17 cellular contexts compared by ENCODE assay signal in genomic region chr18:58520964-58521363, GRCh38.
A peak's percentile ranks its signal among the peaks of the same experiment; 100 is the strongest.
DNase-seq lines count a peak whose midpoint lies in the region; ATAC-seq, FAIRE-seq and TF ChIP-seq lines count a peak whose summit lies in the region.
"Had no signal": no experiment of that assay in that cellular context is flagged by ENCODE, and none has a peak within 500 bp of the region (broad histone marks: within the 10 kb centered on the region; RNA-seq: fewer than 3 reads in every experiment).

No MANE protein-coding gene starts in this region.

- peaks cover 4% of the 10 kb centered on the region for H3K27me3 Mint-ChIP-seq in T-helper 2 cell treated with Interferon-gamma antibody and Interleukin-4, amounts not matched to agents 5 μg/mL and 100 μg/mL, for 36 hours (ENCODE audit: low read depth)
- H3K27me3 Mint-ChIP-seq in chondrocyte (ENCODE audit: low read depth) = no peaks in the 10 kb centered on the region
- H3K27me3 Mint-ChIP-seq: memory B cell had no signal

- no peaks in the 10 kb centered on the region for H3K36me3 ChIP-seq in ascending aorta

- intact Hi-C loops in ascending aorta (cut with DNase I) = no loop called here

- no peaks in the 10 kb centered on the region for H3K4me1 Mint-ChIP-seq in T-helper 2 cell treated with Interferon-gamma antibody and Interleukin-4, amounts not matched to agents 5 μg/mL and 100 μg/mL, for 36 hours (ENCODE audit: low read depth)
- H3K4me1 Mint-ChIP-seq in chondrocyte (ENCODE audit: low read depth) = no peaks in the 10 kb centered on the region

- H3K27me3 ChIP-seq in ascending aorta = no peaks in the 10 kb centered on the region

- no peaks in the 10 kb centered on the region for H3K36me3 Mint-ChIP-seq in T-helper 2 cell treated with Interferon-gamma antibody and Interleukin-4, amounts not matched to agents 5 μg/mL and 100 μg/mL, for 36 hours (ENCODE audit: low read depth)
- peaks cover 5% of the 10 kb centered on the region for H3K36me3 Mint-ChIP-seq in chondrocyte (ENCODE audit: low read depth)
- H3K36me3 Mint-ChIP-seq: memory B cell had no signal

- ATAC-seq in GM19025 (IDR thresholded peaks at IDR 0.05; ENCODE audit: low read depth, unreplicated experiment) = peak; percentile 44
- ATAC-seq: HCT116 had no signal

- peak; percentile 27 for DNase-seq in T-helper 2 cell treated with Interferon-gamma antibody and Interleukin-4, amounts not matched to agents 5 μg/mL and 100 μg/mL, for 36 hours (ENCODE audit: low spot score)
- DNase-seq in T-helper 2 cell (no peak), RPMI7951 (ENCODE audit: low read depth) (peak; percentile 19), islet precursor cell (peak; percentile 47), chondrocyte (ENCODE audit: low spot score) (no peak), ascending aorta (ENCODE audit: low spot score in 2 of 2) (no peak), frontal cortex (ENCODE audit: low spot score in 2 of 2) (no peak)
- DNase-seq: activated CD4-positive, alpha-beta T cell treated with anti-CD3 and anti-CD28 coated beads for 1 hour; activated gamma-delta T cell; cerebellar nuclear complex; NCI-H2029; NK-92 treated with Interleukin-12 subunit alpha and Interleukin-12 subunit beta, amount 100 ng/mL, for 24 hours; SW 1271 had no signal

- H3K4me1 ChIP-seq in ascending aorta = no peaks in the 10 kb centered on the region
- H3K4me1 ChIP-seq: parathyroid adenoma had no signal

- no peak overlapping the region for H3K27ac Mint-ChIP-seq in T-helper 2 cell treated with Interferon-gamma antibody and Interleukin-4, amounts not matched to agents 5 μg/mL and 100 μg/mL, for 36 hours
- no peak overlapping the region for H3K27ac Mint-ChIP-seq in chondrocyte (ENCODE audit: unreplicated experiment)
- H3K27ac Mint-ChIP-seq: memory B cell had no signal

- no peaks in the 10 kb centered on the region for H3K9me3 Mint-ChIP-seq in T-helper 2 cell treated with Interferon-gamma antibody and Interleukin-4, amounts not matched to agents 5 μg/mL and 100 μg/mL, for 36 hours
- no peaks in the 10 kb centered on the region for H3K9me3 Mint-ChIP-seq in chondrocyte (ENCODE audit: low read depth)
- H3K9me3 Mint-ChIP-seq: memory B cell had no signal

- no peak overlapping the region for H3K4me3 Mint-ChIP-seq in T-helper 2 cell treated with Interferon-gamma antibody and Interleukin-4, amounts not matched to agents 5 μg/mL and 100 μg/mL, for 36 hours
- H3K4me3 Mint-ChIP-seq in chondrocyte (ENCODE audit: unreplicated experiment) = no peak overlapping the region
- H3K4me3 Mint-ChIP-seq: memory B cell had no signal

- TF ChIP-seq CTCF in chondrocyte (IDR thresholded peaks at IDR 0.05) (no peak), ascending aorta (IDR thresholded peaks at IDR 0.05) (no peak)

- no peak overlapping the region for H3K27ac ChIP-seq in ascending aorta
- H3K27ac ChIP-seq: parathyroid adenoma had no signal

- no peak for FAIRE-seq in frontal cortex (lab: Jason Lieb, UNC)

- no peaks in the 10 kb centered on the region for H3K9me3 ChIP-seq in ascending aorta

- H3K4me3 ChIP-seq in ascending aorta = no peak overlapping the region

Comparison
In these comparisons a context has a peak if more than half of its experiments do, and no peak if none do; other contexts are left out.
1. DNase-seq: peak in T-helper 2 cell treated with Interferon-gamma antibody and Interleukin-4, amounts not matched to agents 5 μg/mL and 100 μg/mL, for 36 hours (single experiment), RPMI7951 (single experiment) and islet precursor cell (single experiment); none in T-helper 2 cell (0 of 5), chondrocyte (single experiment), ascending aorta (0 of 2) and frontal cortex (0 of 2).